1 cellular context compared by ENCODE assay signal in the genomic region with DNA sequence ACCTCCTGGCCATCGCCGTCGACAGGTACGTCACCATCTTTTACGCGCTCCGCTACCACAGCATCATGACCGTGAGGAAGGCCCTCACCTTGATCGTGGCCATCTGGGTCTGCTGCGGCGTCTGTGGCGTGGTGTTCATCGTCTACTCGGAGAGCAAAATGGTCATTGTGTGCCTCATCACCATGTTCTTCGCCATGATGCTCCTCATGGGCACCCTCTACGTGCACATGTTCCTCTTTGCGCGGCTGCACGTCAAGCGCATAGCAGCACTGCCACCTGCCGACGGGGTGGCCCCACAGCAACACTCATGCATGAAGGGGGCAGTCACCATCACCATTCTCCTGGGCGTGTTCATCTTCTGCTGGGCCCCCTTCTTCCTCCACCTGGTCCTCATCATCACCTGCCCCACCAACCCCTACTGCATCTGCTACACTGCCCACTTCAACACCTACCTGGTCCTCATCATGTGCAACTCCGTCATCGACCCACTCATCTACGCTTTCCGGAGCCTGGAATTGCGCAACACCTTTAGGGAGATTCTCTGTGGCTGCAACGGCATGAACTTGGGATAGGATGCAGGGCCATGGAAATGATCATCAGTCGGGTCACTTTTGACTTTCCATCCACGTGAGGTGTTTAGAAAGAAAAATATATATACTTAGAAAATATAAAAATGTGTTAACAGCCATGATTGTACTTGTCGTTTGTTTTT.
TF ChIP-seq lines count a peak whose summit lies in the region.

No MANE protein-coding gene starts in this region.

TF ChIP-seq in K562, 482 proteins besides CTCF, POLR2A, EP300 and RAD21 (continued from another document and continues in another):
- TF ChIP-seq, protein P1, sequence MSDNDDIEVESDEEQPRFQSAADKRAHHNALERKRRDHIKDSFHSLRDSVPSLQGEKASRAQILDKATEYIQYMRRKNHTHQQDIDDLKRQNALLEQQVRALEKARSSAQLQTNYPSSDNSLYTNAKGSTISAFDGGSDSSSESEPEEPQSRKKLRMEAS (CRISPR knock-in tag; IDR thresholded peaks at IDR 0.05): peak; percentile 65
- TF ChIP-seq BDP1 (IDR thresholded peaks at IDR 0.05; ENCODE audit: insufficient read depth, insufficient read length) (no peak), RB1 (IDR thresholded peaks at IDR 0.05; ENCODE audit: low read depth) (0 out of 2 replicates have a peak, but pooled peaks have one; percentile 27), SMAD2 (IDR thresholded peaks at IDR 0.05; ENCODE audit: low read depth, low read length) (no peak), ZNF282 (CRISPR knock-in tag; IDR thresholded peaks at IDR 0.05) (no peak), KAT8 (IDR thresholded peaks at IDR 0.05; ENCODE audit: low read depth) (no peak), FOS (IDR thresholded peaks at IDR 0.05; ENCODE audit: extremely low read depth, insufficient read length) (no peak), CHD4 (IDR thresholded peaks at IDR 0.05; ENCODE audit: insufficient read depth, insufficient replicate concordance, low read depth, low read length, poor library complexity, severe bottlenecking) (no peak), SMC3 (conservative IDR thresholded peaks at IDR 0.05; ENCODE audit: insufficient read depth, low read depth, low read length) (peak; percentile 76), BCL6 (CRISPR knock-in tag; IDR thresholded peaks at IDR 0.05) (no peak), ILK (tag; IDR thresholded peaks at IDR 0.05; ENCODE audit: borderline replicate concordance, low read depth) (no peak), ERF (CRISPR knock-in tag; IDR thresholded peaks at IDR 0.05) (no peak), NR4A1 (CRISPR knock-in tag; IDR thresholded peaks at IDR 0.05) (no peak), NR4A1 (tag; IDR thresholded peaks at IDR 0.05) (no peak), POLR2AphosphoS2 (IDR thresholded peaks at IDR 0.05; ENCODE audit: low read length) (no peak), SREBF2 (CRISPR knock-in tag; IDR thresholded peaks at IDR 0.05) (no peak), MEF2A (IDR thresholded peaks at IDR 0.05; ENCODE audit: control insufficient read depth, low read depth, low read length) (no peak), SAP30 (IDR thresholded peaks at IDR 0.05; ENCODE audit: borderline replicate concordance, insufficient read depth, low read depth, low read length, poor library complexity, severe bottlenecking) (no peak), RCOR1 (IDR thresholded peaks at IDR 0.05; ENCODE audit: borderline replicate concordance in 1 of 2, low read depth in 2 of 2, low read length in 2 of 2) (no peak), MYBL2 (IDR thresholded peaks at IDR 0.05; ENCODE audit: low read depth) (no peak), MYBL2 (CRISPR knock-in tag; IDR thresholded peaks at IDR 0.05; ENCODE audit: borderline replicate concordance) (no peak), MYC (IDR thresholded peaks at IDR 0.05; ENCODE audit: low read depth, low read length) (peak; percentile 24; the same call in 1 of the 2 replicates), MYC (CRISPR knock-in tag; IDR thresholded peaks at IDR 0.05; ENCODE audit: borderline replicate concordance, low read depth) (no peak), SMARCA4 (IDR thresholded peaks at IDR 0.05) (no peak), CEBPG (CRISPR knock-in tag; IDR thresholded peaks at IDR 0.05) (peak; percentile 85), CEBPG (tag; conservative IDR thresholded peaks at IDR 0.05 in 1 of 2, IDR thresholded peaks at IDR 0.05 in 1 of 2) (peak; percentile 88 to 97), XRCC3 (IDR thresholded peaks at IDR 0.05) (no peak), ZNF23 (CRISPR knock-in tag; IDR thresholded peaks at IDR 0.05) (no peak), ZNF431 (CRISPR knock-in tag; IDR thresholded peaks at IDR 0.05) (no peak), CCNT2 (IDR thresholded peaks at IDR 0.05; ENCODE audit: borderline replicate concordance, extremely low read depth, insufficient read length, low read depth, low read length) (no peak), NFE2 (IDR thresholded peaks at IDR 0.05; ENCODE audit: low read depth) (no peak), RFX5 (IDR thresholded peaks at IDR 0.05; ENCODE audit: low read depth, low read length) (no peak), MIER1 (IDR thresholded peaks at IDR 0.05; ENCODE audit: low read depth) (no peak), TAF15 (IDR thresholded peaks at IDR 0.05; ENCODE audit: low read depth, low read length) (no peak), POLR2AphosphoS5 (IDR thresholded peaks at IDR 0.05; ENCODE audit: control insufficient read depth, insufficient read depth, low read depth, low read length) (no peak), NFIX (CRISPR knock-in tag; IDR thresholded peaks at IDR 0.05; ENCODE audit: low read depth) (no peak), STAG1 (CRISPR knock-in tag; IDR thresholded peaks at IDR 0.05; ENCODE audit: borderline replicate concordance) (peak; percentile 74; the same call in 1 of the 2 replicates), ATF1 (CRISPR knock-in tag; IDR thresholded peaks at IDR 0.05) (no peak), ATF1 (tag; IDR thresholded peaks at IDR 0.05) (no peak), FOXA1 (IDR thresholded peaks at IDR 0.05; ENCODE audit: borderline replicate concordance) (no peak), ZNF699 (CRISPR knock-in tag; IDR thresholded peaks at IDR 0.05; ENCODE audit: insufficient replicate concordance) (no peak), BRD4 (IDR thresholded peaks at IDR 0.05) (no peak), TAL1 (IDR thresholded peaks at IDR 0.05) (no peak), BRCA1 (IDR thresholded peaks at IDR 0.05) (no peak), BRCA1 (CRISPR knock-in tag; IDR thresholded peaks at IDR 0.05) (no peak), CBX5 (IDR thresholded peaks at IDR 0.05; ENCODE audit: borderline replicate concordance, low read depth) (peak; percentile 50; the same call in 1 of the 2 replicates), XRCC5 (IDR thresholded peaks at IDR 0.05; ENCODE audit: low read depth, low read length) (no peak), FOXJ2 (tag; IDR thresholded peaks at IDR 0.05) (no peak), ZZZ3 (IDR thresholded peaks at IDR 0.05) (no peak), SAFB2 (IDR thresholded peaks at IDR 0.05; ENCODE audit: borderline replicate concordance, low read depth, low read length, severe bottlenecking) (no peak), SMARCB1 (IDR thresholded peaks at IDR 0.05; ENCODE audit: insufficient read length, low read depth) (no peak), L3MBTL2 (IDR thresholded peaks at IDR 0.05) (peak; percentile 61; the same call in 1 of the 2 replicates)
- TF ChIP-seq, protein P2, sequence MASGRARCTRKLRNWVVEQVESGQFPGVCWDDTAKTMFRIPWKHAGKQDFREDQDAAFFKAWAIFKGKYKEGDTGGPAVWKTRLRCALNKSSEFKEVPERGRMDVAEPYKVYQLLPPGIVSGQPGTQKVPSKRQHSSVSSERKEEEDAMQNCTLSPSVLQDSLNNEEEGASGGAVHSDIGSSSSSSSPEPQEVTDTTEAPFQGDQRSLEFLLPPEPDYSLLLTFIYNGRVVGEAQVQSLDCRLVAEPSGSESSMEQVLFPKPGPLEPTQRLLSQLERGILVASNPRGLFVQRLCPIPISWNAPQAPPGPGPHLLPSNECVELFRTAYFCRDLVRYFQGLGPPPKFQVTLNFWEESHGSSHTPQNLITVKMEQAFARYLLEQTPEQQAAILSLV (tag; IDR thresholded peaks at IDR 0.05): peak; percentile 91
- TF ChIP-seq, protein P3, sequence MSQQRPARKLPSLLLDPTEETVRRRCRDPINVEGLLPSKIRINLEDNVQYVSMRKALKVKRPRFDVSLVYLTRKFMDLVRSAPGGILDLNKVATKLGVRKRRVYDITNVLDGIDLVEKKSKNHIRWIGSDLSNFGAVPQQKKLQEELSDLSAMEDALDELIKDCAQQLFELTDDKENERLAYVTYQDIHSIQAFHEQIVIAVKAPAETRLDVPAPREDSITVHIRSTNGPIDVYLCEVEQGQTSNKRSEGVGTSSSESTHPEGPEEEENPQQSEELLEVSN (IDR thresholded peaks at IDR 0.05; ENCODE audit: borderline replicate concordance in 1 of 2, extremely low read depth in 1 of 2, insufficient read depth in 1 of 2, insufficient read length in 1 of 2, low read depth in 1 of 2, low read length in 1 of 2, poor library complexity in 1 of 2, severe bottlenecking in 1 of 2): peak; percentile 69 to 91
- TF ChIP-seq, protein P4, sequence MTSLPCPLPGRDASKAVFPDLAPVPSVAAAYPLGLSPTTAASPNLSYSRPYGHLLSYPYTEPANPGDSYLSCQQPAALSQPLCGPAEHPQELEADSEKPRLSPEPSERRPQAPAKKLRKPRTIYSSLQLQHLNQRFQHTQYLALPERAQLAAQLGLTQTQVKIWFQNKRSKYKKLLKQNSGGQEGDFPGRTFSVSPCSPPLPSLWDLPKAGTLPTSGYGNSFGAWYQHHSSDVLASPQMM (CRISPR knock-in tag; IDR thresholded peaks at IDR 0.05): no peak
- TF ChIP-seq, protein P5, sequence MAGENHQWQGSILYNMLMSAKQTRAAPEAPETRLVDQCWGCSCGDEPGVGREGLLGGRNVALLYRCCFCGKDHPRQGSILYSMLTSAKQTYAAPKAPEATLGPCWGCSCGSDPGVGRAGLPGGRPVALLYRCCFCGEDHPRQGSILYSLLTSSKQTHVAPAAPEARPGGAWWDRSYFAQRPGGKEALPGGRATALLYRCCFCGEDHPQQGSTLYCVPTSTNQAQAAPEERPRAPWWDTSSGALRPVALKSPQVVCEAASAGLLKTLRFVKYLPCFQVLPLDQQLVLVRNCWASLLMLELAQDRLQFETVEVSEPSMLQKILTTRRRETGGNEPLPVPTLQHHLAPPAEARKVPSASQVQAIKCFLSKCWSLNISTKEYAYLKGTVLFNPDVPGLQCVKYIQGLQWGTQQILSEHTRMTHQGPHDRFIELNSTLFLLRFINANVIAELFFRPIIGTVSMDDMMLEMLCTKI (IDR thresholded peaks at IDR 0.05; ENCODE audit: partially characterized antibody): no peak
- TF ChIP-seq, protein P6, sequence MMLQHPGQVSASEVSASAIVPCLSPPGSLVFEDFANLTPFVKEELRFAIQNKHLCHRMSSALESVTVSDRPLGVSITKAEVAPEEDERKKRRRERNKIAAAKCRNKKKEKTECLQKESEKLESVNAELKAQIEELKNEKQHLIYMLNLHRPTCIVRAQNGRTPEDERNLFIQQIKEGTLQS (IDR thresholded peaks at IDR 0.05): peak; percentile 49
- TF ChIP-seq, protein P6 (CRISPR knock-in tag; conservative IDR thresholded peaks at IDR 0.05): no peak
- TF ChIP-seq, protein P7, sequence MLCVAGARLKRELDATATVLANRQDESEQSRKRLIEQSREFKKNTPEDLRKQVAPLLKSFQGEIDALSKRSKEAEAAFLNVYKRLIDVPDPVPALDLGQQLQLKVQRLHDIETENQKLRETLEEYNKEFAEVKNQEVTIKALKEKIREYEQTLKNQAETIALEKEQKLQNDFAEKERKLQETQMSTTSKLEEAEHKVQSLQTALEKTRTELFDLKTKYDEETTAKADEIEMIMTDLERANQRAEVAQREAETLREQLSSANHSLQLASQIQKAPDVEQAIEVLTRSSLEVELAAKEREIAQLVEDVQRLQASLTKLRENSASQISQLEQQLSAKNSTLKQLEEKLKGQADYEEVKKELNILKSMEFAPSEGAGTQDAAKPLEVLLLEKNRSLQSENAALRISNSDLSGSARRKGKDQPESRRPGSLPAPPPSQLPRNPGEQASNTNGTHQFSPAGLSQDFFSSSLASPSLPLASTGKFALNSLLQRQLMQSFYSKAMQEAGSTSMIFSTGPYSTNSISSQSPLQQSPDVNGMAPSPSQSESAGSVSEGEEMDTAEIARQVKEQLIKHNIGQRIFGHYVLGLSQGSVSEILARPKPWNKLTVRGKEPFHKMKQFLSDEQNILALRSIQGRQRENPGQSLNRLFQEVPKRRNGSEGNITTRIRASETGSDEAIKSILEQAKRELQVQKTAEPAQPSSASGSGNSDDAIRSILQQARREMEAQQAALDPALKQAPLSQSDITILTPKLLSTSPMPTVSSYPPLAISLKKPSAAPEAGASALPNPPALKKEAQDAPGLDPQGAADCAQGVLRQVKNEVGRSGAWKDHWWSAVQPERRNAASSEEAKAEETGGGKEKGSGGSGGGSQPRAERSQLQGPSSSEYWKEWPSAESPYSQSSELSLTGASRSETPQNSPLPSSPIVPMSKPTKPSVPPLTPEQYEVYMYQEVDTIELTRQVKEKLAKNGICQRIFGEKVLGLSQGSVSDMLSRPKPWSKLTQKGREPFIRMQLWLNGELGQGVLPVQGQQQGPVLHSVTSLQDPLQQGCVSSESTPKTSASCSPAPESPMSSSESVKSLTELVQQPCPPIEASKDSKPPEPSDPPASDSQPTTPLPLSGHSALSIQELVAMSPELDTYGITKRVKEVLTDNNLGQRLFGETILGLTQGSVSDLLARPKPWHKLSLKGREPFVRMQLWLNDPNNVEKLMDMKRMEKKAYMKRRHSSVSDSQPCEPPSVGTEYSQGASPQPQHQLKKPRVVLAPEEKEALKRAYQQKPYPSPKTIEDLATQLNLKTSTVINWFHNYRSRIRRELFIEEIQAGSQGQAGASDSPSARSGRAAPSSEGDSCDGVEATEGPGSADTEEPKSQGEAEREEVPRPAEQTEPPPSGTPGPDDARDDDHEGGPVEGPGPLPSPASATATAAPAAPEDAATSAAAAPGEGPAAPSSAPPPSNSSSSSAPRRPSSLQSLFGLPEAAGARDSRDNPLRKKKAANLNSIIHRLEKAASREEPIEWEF (CRISPR knock-in tag; IDR thresholded peaks at IDR 0.05): no peak
- TF ChIP-seq, protein P8, sequence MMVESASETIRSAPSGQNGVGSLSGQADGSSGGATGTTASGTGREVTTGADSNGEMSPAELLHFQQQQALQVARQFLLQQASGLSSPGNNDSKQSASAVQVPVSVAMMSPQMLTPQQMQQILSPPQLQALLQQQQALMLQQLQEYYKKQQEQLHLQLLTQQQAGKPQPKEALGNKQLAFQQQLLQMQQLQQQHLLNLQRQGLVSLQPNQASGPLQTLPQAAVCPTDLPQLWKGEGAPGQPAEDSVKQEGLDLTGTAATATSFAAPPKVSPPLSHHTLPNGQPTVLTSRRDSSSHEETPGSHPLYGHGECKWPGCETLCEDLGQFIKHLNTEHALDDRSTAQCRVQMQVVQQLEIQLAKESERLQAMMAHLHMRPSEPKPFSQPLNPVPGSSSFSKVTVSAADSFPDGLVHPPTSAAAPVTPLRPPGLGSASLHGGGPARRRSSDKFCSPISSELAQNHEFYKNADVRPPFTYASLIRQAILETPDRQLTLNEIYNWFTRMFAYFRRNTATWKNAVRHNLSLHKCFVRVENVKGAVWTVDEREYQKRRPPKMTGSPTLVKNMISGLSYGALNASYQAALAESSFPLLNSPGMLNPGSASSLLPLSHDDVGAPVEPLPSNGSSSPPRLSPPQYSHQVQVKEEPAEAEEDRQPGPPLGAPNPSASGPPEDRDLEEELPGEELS (CRISPR knock-in tag; IDR thresholded peaks at IDR 0.05; ENCODE audit: borderline replicate concordance): peak; percentile 36; the same call in 1 of the 2 replicates
- TF ChIP-seq, protein P9, sequence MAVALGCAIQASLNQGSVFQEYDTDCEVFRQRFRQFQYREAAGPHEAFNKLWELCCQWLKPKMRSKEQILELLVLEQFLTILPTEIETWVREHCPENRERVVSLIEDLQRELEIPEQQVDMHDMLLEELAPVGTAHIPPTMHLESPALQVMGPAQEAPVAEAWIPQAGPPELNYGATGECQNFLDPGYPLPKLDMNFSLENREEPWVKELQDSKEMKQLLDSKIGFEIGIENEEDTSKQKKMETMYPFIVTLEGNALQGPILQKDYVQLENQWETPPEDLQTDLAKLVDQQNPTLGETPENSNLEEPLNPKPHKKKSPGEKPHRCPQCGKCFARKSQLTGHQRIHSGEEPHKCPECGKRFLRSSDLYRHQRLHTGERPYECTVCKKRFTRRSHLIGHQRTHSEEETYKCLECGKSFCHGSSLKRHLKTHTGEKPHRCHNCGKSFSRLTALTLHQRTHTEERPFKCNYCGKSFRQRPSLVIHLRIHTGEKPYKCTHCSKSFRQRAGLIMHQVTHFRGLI (CRISPR knock-in tag; IDR thresholded peaks at IDR 0.05): no peak
